ENCODE assay signal across 10 cellular contexts in genomic region chr14:65471038-65471878, GRCh38. TPM values are rescaled to one million over a fixed set of nuclear protein-coding genes. Genes with fewer than 3 reads are reported as not detected.
DNase-seq lines count a peak whose midpoint lies in the region; ATAC-seq and TF ChIP-seq lines count a peak whose summit lies in the region.
"Had no signal": no experiment of that assay in that cellular context is flagged by ENCODE, and none has a peak within 500 bp of the region (broad histone marks: within the 10 kb centered on the region; RNA-seq: fewer than 3 reads in every experiment).

No MANE protein-coding gene starts in this region.

- H3K27ac Mint-ChIP-seq in GM23338 (peak overlapping the region; percentile 40; the same call in 1 of the 2 replicates), nephron progenitor cell (peak overlapping the region; percentile 91)

- H3K9me2 ChIP-seq in GM23338 (ENCODE audit: insufficient read depth): no peaks in the 10 kb centered on the region
- no peaks in the 10 kb centered on the region for H3K9me2 ChIP-seq in Loucy (replicated peaks; ENCODE audit: low read depth, low read length)

- H3K4me1 Mint-ChIP-seq in GM23338 (peaks cover 50% of the 10 kb centered on the region), nephron progenitor cell (peaks cover 38% of the 10 kb centered on the region)

- H3K4me2 ChIP-seq in GM23338 (no peak overlapping the region; the same call in 1 of the 2 replicates), Loucy (ENCODE audit: low read depth, low read length, poor library complexity, severe bottlenecking) (peak overlapping the region; percentile 53)

- H3K9ac ChIP-seq in Loucy (ENCODE audit: low read depth, low read length, poor library complexity, severe bottlenecking): no peak overlapping the region

- H3K9me3 Mint-ChIP-seq in GM23338: no peaks in the 10 kb centered on the region
- H3K9me3 Mint-ChIP-seq in nephron progenitor cell: no peaks in the 10 kb centered on the region

- H4K20me1 ChIP-seq in GM23338 (replicated peaks; ENCODE audit: insufficient read depth): no peaks in the 10 kb centered on the region
- H4K20me1 ChIP-seq in Loucy (ENCODE audit: insufficient read depth, low read length, poor library complexity, severe bottlenecking): peaks cover 6% of the 10 kb centered on the region

- no peak for TF ChIP-seq POLR2A in heart left ventricle (IDR thresholded peaks at IDR 0.05)

- H3K9me3 ChIP-seq in Loucy (ENCODE audit: insufficient read depth, low read depth, low read length) (no peaks in the 10 kb centered on the region), heart left ventricle (no peaks in the 10 kb centered on the region)
- H3K9me3 ChIP-seq: suprapubic skin had no signal

- H3F3A ChIP-seq in GM23338 (replicated peaks; ENCODE audit: low read depth) (no peaks in the 10 kb centered on the region), Loucy (ENCODE audit: low read depth) (no peaks in the 10 kb centered on the region)

- peaks cover 36% of the 10 kb centered on the region for H3K4me1 ChIP-seq in GM23338 (ENCODE audit: insufficient read depth)
- peaks cover 25% of the 10 kb centered on the region for H3K4me1 ChIP-seq in Loucy (ENCODE audit: insufficient read depth, low read length, poor library complexity, severe bottlenecking)
- peaks cover 0 to 4% (median 0%) of the 10 kb centered on the region in 12 donors for H3K4me1 ChIP-seq in heart left ventricle
- H3K4me1 ChIP-seq: suprapubic skin had no signal

- intact Hi-C loops in heart left ventricle (cut with DNase I): loop anchor here in 1 of 10 donors (5.0 kb wide), 1 partner anchor 34 kb away; no protein-coding TSS in a partner anchor

- H3K27ac ChIP-seq in GM23338 (ENCODE audit: low read depth) (no peak overlapping the region), heart left ventricle (no peak overlapping the region)
- H3K27ac ChIP-seq: 22Rv1, suprapubic skin had no signal

- 77 to 85% (median 79%) methylated on average over 5 of the region's 5 CpGs for WGBS in heart left ventricle, 4 donors

- H3K4me3 Mint-ChIP-seq in GM23338: no peak overlapping the region
- H3K4me3 Mint-ChIP-seq in nephron progenitor cell: no peak overlapping the region

- H3K79me2 ChIP-seq in GM23338 (replicated peaks; ENCODE audit: insufficient read depth) (no peaks in the 10 kb centered on the region; the same call in 1 of the 2 replicates), Loucy (ENCODE audit: insufficient read depth, low read length) (peaks cover 66% of the 10 kb centered on the region)

- H3K36me3 Mint-ChIP-seq in GM23338 (ENCODE audit: low read depth) (no peaks in the 10 kb centered on the region; the same call in 2 of the 3 replicates), nephron progenitor cell (ENCODE audit: low read depth) (peaks cover 6% of the 10 kb centered on the region)

- no peaks in the 10 kb centered on the region for H3K36me3 ChIP-seq in GM23338 (ENCODE audit: insufficient read depth)
- no peaks in the 10 kb centered on the region for H3K36me3 ChIP-seq in Loucy (ENCODE audit: insufficient read depth, low read length)
- H3K36me3 ChIP-seq in heart left ventricle: no peaks in the 10 kb centered on the region
- H3K36me3 ChIP-seq: suprapubic skin had no signal

- H3K27me3 Mint-ChIP-seq in GM23338 (ENCODE audit: insufficient read depth, low read depth, poor library complexity): peaks cover 6% of the 10 kb centered on the region
- peaks cover 6% of the 10 kb centered on the region for H3K27me3 Mint-ChIP-seq in nephron progenitor cell (ENCODE audit: low read depth, poor library complexity)

- DNase-seq in DMS79 treated with DMSO at 0.1 percent for 48 hours (lab: John Stamatoyannopoulos, UW) (peak; percentile 41), DMS79 (lab: John Stamatoyannopoulos, UW) (no peak), GM23338 (ENCODE audit: low spot score) (no peak), nephron progenitor cell (no peak), COR-L47 (lab: John Stamatoyannopoulos, UW) (no peak), inferior parietal cortex (ENCODE audit: extremely low spot score) (no peak), heart left ventricle (no peak)

- H3K27me3 ChIP-seq in GM23338 (ENCODE audit: insufficient read depth) (no peaks in the 10 kb centered on the region), Loucy (ENCODE audit: insufficient read depth, low read length, poor library complexity, severe bottlenecking) (no peaks in the 10 kb centered on the region), heart left ventricle (no peaks in the 10 kb centered on the region)
- H3K27me3 ChIP-seq: suprapubic skin had no signal

- ATAC-seq in GM23338 (no peak), heart left ventricle (no peak)

- no peak overlapping the region for H3K4me3 ChIP-seq in GM23338
- H3K4me3 ChIP-seq in Loucy (ENCODE audit: low read length, poor library complexity, severe bottlenecking): no peak overlapping the region
- H3K4me3 ChIP-seq in heart left ventricle: no peak overlapping the region
- H3K4me3 ChIP-seq: suprapubic skin had no signal

- no peak for TF ChIP-seq CTCF in GM23338 (conservative IDR thresholded peaks at IDR 0.05; ENCODE audit: low read depth in 2 of 2)
- no peak for TF ChIP-seq CTCF in Loucy (conservative IDR thresholded peaks at IDR 0.05; ENCODE audit: low read length)
- TF ChIP-seq CTCF in nephron progenitor cell (IDR thresholded peaks at IDR 0.05): no peak
- no peak for TF ChIP-seq CTCF in heart left ventricle (IDR thresholded peaks at IDR 0.05)

- H2AFZ ChIP-seq in GM23338: no peak overlapping the region
- H2AFZ ChIP-seq in Loucy (ENCODE audit: low read length): no peak overlapping the region

TF ChIP-seq in GM23338, 12 proteins besides CTCF, POLR2A, EP300 and RAD21:
- TF ChIP-seq ZNF114 (CRISPR knock-in tag; IDR thresholded peaks at IDR 0.05) (no peak), STAT1 (IDR thresholded peaks at IDR 0.05; ENCODE audit: unreplicated experiment) (no peak), EZH2phosphoT487 (IDR thresholded peaks at IDR 0.05; ENCODE audit: unreplicated experiment) (no peak), EZH2 (IDR thresholded peaks at IDR 0.05; ENCODE audit: low read depth, unreplicated experiment) (no peak)
- TF ChIP-seq, protein P1, sequence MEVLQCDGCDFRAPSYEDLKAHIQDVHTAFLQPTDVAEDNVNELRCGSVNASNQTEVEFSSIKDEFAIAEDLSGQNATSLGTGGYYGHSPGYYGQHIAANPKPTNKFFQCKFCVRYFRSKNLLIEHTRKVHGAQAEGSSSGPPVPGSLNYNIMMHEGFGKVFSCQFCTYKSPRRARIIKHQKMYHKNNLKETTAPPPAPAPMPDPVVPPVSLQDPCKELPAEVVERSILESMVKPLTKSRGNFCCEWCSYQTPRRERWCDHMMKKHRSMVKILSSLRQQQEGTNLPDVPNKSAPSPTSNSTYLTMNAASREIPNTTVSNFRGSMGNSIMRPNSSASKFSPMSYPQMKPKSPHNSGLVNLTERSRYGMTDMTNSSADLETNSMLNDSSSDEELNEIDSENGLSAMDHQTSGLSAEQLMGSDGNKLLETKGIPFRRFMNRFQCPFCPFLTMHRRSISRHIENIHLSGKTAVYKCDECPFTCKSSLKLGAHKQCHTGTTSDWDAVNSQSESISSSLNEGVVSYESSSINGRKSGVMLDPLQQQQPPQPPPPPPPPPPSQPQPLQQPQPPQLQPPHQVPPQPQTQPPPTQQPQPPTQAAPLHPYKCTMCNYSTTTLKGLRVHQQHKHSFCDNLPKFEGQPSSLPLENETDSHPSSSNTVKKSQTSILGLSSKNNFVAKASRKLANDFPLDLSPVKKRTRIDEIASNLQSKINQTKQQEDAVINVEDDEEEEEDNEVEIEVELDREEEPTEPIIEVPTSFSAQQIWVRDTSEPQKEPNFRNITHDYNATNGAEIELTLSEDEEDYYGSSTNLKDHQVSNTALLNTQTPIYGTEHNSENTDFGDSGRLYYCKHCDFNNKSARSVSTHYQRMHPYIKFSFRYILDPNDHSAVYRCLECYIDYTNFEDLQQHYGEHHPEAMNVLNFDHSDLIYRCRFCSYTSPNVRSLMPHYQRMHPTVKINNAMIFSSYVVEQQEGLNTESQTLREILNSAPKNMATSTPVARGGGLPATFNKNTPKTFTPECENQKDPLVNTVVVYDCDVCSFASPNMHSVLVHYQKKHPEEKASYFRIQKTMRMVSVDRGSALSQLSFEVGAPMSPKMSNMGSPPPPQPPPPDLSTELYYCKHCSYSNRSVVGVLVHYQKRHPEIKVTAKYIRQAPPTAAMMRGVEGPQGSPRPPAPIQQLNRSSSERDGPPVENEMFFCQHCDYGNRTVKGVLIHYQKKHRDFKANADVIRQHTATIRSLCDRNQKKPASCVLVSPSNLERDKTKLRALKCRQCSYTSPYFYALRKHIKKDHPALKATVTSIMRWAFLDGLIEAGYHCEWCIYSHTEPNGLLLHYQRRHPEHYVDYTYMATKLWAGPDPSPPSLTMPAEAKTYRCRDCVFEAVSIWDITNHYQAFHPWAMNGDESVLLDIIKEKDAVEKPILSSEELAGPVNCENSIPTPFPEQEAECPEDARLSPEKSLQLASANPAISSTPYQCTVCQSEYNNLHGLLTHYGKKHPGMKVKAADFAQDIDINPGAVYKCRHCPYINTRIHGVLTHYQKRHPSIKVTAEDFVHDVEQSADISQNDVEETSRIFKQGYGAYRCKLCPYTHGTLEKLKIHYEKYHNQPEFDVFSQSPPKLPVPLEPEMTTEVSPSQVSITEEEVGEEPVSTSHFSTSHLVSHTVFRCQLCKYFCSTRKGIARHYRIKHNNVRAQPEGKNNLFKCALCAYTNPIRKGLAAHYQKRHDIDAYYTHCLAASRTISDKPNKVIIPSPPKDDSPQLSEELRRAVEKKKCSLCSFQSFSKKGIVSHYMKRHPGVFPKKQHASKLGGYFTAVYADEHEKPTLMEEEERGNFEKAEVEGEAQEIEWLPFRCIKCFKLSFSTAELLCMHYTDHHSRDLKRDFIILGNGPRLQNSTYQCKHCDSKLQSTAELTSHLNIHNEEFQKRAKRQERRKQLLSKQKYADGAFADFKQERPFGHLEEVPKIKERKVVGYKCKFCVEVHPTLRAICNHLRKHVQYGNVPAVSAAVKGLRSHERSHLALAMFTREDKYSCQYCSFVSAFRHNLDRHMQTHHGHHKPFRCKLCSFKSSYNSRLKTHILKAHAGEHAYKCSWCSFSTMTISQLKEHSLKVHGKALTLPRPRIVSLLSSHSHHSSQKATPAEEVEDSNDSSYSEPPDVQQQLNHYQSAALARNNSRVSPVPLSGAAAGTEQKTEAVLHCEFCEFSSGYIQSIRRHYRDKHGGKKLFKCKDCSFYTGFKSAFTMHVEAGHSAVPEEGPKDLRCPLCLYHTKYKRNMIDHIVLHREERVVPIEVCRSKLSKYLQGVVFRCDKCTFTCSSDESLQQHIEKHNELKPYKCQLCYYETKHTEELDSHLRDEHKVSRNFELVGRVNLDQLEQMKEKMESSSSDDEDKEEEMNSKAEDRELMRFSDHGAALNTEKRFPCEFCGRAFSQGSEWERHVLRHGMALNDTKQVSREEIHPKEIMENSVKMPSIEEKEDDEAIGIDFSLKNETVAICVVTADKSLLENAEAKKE (CRISPR knock-in tag; IDR thresholded peaks at IDR 0.05): no peak

RNA-seq across cellular contexts. Expression of gene FUT8, which starts 58.7 kb away (rescaled TPM):
- 22.2 and 23.2 TPM in 2 replicates for total RNA-seq in GM23338 (2014; rRNA removed; shearing (Covaris generic))
- polyA plus RNA-seq in GM23338 (2016; fragmentation: Nextera tagmentation; extraction: Ambion mirVana) (8.2 and 8.6 TPM in 2 replicates), heart left ventricle (1 to 10 TPM; 2.8 to 8.9 TPM)
- total RNA-seq in heart left ventricle: 10 to 100 TPM; 10.2 to 17.3 (median 12.4) TPM
